7 cellular contexts compared by ENCODE assay signal in the genomic region with DNA sequence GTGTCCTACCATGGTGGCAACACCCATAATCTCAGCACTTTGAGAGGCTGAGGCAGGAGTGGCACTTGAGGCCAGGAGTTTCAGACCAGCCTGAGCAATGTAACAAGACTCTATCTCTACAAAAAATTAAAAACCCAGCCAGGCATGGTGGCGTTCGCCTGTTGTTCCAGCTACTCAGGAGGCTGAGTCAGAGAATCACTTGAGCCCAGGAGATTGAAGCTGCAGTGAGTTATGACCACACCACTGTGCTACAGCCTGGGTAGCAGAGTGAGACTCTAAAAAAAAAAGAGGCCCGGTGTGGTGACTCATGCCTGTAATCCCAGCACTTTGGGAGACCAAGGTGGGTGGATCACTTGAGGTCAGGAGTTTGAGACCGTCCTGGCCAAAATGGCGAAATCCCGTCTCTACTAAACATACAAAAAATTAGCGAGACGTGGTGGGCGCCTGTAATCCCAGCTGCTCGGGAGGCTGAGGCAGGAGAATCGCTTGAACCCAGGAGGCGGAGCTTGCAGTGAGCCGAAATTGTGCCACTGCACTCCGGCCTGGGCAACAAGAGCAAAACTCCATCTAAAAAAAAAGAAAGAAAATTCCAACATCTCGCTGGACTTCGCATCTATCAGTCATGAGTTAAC.
DNase-seq lines count a peak whose midpoint lies in the region; ATAC-seq, FAIRE-seq and TF ChIP-seq lines count a peak whose summit lies in the region.
"Not testable (repeated sequence)": the region's sequence is repeated elsewhere in the genome, so short reads cannot be mapped to it uniquely, and the experiment has no call there.

No MANE protein-coding gene starts in this region.

- not testable (repeated sequence) for H3K27me3 Mint-ChIP-seq in nephron progenitor cell (ENCODE audit: low read depth, poor library complexity)

- CTCF ChIA-PET in K562 (lab: Yijun Ruan, JAX; ENCODE audit: low intra/inter-chr PET ratio): interaction anchor here (0.6 kb wide), 1 partner anchor 221 kb away, joined by 3 read pairs; no protein-coding TSS in a partner anchor

- H3K9me3 Mint-ChIP-seq in nephron progenitor cell: not testable (repeated sequence)

- not testable (repeated sequence) for TF ChIP-seq EP300 in K562 (IDR thresholded peaks at IDR 0.05; ENCODE audit: low read length)

- intact Hi-C loops in K562 (cut with micrococcal nuclease): not testable (repeated sequence)

- not testable (repeated sequence) for BruUV-seq in K562 (replicated peaks; lab: Mats Ljungman, UMichigan)

- in situ Hi-C loops in K562 (cut with MboI): not testable (repeated sequence)

- TF ChIP-seq POLR2A in K562 (conservative IDR thresholded peaks at IDR 0.05): not testable (repeated sequence)

- H3K27ac ChIP-seq in K562 (ENCODE audit: extremely low read depth, low read depth, low read length): not testable (repeated sequence)

- not testable (repeated sequence) for H3K4me3 ChIP-seq in BE2C (ENCODE audit: low read depth, low read length); K562; epithelial cell of proximal tubule (ENCODE audit: low read depth, low read length); kidney epithelial cell (ENCODE audit: low read depth, low read length)

- POLR2A ChIA-PET in K562 (lab: Yijun Ruan, JAX): not testable (repeated sequence)

- peaks cover 15% of the 10 kb centered on the region for H3K9me3 ChIP-seq in BE2C
- H3K9me3 ChIP-seq in K562 (replicated peaks; ENCODE audit: control insufficient read depth, insufficient read depth, low read depth, low read length): not testable (repeated sequence)

- H3K27me3 ChIP-seq in BE2C; kidney epithelial cell (ENCODE audit: control insufficient read depth, insufficient read depth, low read length): not testable (repeated sequence)
- H3K27me3 ChIP-seq in K562 (ENCODE audit: control insufficient read depth in 2 of 2, insufficient read depth in 2 of 2, low read length in 2 of 2): peaks cover 7 to 16% of the 10 kb centered on the region in 2 experiments; a peak in 3 of 5 replicates

- DNase-seq in BE2C (peak; percentile 98), DMS79 treated with DMSO at 0.1 percent for 48 hours (lab: John Stamatoyannopoulos, UW) (peak; percentile 35), HT1080 (ENCODE audit: low read depth) (peak; percentile 73), K562 (ENCODE audit: extremely low read depth in 1 of 4, low spot score in 3 of 4) (peak in 1 of 4 experiments; percentile 30), epithelial cell of proximal tubule (ENCODE audit: low read depth) (peak; percentile 18), kidney epithelial cell (ENCODE audit: low read depth) (peak; percentile 4)
- not testable (repeated sequence) for DNase-seq in nephron progenitor cell

- not testable (repeated sequence) for H3K4me3 Mint-ChIP-seq in nephron progenitor cell

- peak overlapping the region; percentile 52 for H3K27ac Mint-ChIP-seq in nephron progenitor cell

- H4K20me1 ChIP-seq in K562 (replicated peaks; ENCODE audit: control insufficient read depth, insufficient read depth, low read length): not testable (repeated sequence)

- peak; percentile 36; the same call in 1 of the 3 replicates for ATAC-seq in K562

- H2AFZ ChIP-seq in K562 (ENCODE audit: low read depth, low read length): not testable (repeated sequence)

- H3K36me3 Mint-ChIP-seq in nephron progenitor cell (ENCODE audit: low read depth): not testable (repeated sequence)

- not testable (repeated sequence) for TF ChIP-seq RAD21 in K562 (CRISPR knock-in tag; conservative IDR thresholded peaks at IDR 0.05 in 1 of 2, IDR thresholded peaks at IDR 0.05 in 1 of 2)

- peaks cover 21% of the 10 kb centered on the region for H3K4me1 ChIP-seq in BE2C
- H3K4me1 ChIP-seq in K562 (replicated peaks in 1 of 2; ENCODE audit: control insufficient read depth in 2 of 2, insufficient read depth in 2 of 2, low read length in 2 of 2): not testable (repeated sequence)

- not testable (repeated sequence) for FAIRE-seq in K562 (lab: Jason Lieb, UNC)

- H3K9ac ChIP-seq in K562 (ENCODE audit: insufficient read depth in 1 of 2, low read depth in 2 of 2, low read length in 2 of 2): not testable (repeated sequence)

- not testable (repeated sequence) for H3K79me2 ChIP-seq in K562 (ENCODE audit: control insufficient read depth, insufficient read depth, low read length)

- not testable (repeated sequence) for H3K9me1 ChIP-seq in K562 (ENCODE audit: control insufficient read depth, insufficient read depth, low read length)

- 4% methylated on average over 15 of the region's 16 CpGs for WGBS in K562 (ENCODE audit: insufficient coverage, low coverage, missing lambda C conversion rate)

- not testable (repeated sequence) for H3K36me3 ChIP-seq in BE2C; K562 (ENCODE audit: control insufficient read depth, insufficient read depth, low read length); kidney epithelial cell (ENCODE audit: control insufficient read depth, insufficient read depth, low read length)

- H3K4me2 ChIP-seq in K562 (ENCODE audit: insufficient read depth, low read length): not testable (repeated sequence)

- TF ChIP-seq CTCF in BE2C (IDR thresholded peaks at IDR 0.05; ENCODE audit: low read depth, low read length); K562 (IDR thresholded peaks at IDR 0.05 in 2 of 3, conservative IDR thresholded peaks at IDR 0.05 in 1 of 3; ENCODE audit: insufficient read depth in 2 of 3, low read depth in 1 of 3, low read length in 3 of 3); epithelial cell of proximal tubule (conservative IDR thresholded peaks at IDR 0.05; ENCODE audit: low read depth, low read length); kidney epithelial cell (IDR thresholded peaks at IDR 0.05; ENCODE audit: insufficient read depth, low read length, poor library complexity, severe bottlenecking); nephron progenitor cell (IDR thresholded peaks at IDR 0.05): not testable (repeated sequence)

- H3K4me1 Mint-ChIP-seq in nephron progenitor cell: peaks cover 41% of the 10 kb centered on the region

TF ChIP-seq in K562, 482 proteins besides CTCF, POLR2A, EP300 and RAD21:
- 0 out of 2 replicates have a peak, but pooled peaks have one; percentile 17 for TF ChIP-seq ZNF384 (IDR thresholded peaks at IDR 0.05; ENCODE audit: low read depth, low read length)
- TF ChIP-seq, protein P1, sequence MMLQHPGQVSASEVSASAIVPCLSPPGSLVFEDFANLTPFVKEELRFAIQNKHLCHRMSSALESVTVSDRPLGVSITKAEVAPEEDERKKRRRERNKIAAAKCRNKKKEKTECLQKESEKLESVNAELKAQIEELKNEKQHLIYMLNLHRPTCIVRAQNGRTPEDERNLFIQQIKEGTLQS (IDR thresholded peaks at IDR 0.05): peak; percentile 39
- TF ChIP-seq, protein P1 (CRISPR knock-in tag; conservative IDR thresholded peaks at IDR 0.05): 0 out of 2 replicates have a peak, but pooled peaks have one; percentile 35
- peak; percentile 41; the same call in 1 of the 2 replicates for TF ChIP-seq FOSL1 (tag; conservative IDR thresholded peaks at IDR 0.05)
